ENCODE assay signal across 27 cellular contexts in the genomic region with DNA sequence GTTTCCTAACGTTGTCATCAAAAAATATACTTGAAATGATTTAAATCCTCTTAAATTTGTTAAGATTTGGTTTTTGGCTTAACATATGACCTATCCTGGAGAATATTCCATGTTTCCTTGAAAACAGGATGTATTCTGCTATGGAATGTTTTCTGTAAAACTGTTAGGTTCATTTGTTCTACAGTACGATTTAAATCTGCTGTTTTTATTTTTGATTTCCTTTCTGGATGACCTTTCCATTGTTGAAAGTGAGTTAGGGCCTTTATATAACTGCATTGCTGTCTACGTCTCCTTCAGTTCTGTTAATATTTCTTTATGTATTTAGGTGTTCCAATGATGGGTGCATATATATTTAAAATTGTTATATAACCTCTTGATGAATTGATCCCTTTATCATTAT.
"Had no signal": no experiment of that assay in that cellular context is flagged by ENCODE, and none has a peak within 500 bp of the region (broad histone marks: within the 10 kb centered on the region; RNA-seq: fewer than 3 reads in every experiment).

No MANE protein-coding gene starts in this region.

- H3K36me3 ChIP-seq: neutrophil, pancreas, prostate gland, right atrium auricular region, right lobe of liver, sigmoid colon, stomach, thoracic aorta, thyroid gland, tibial nerve, upper lobe of left lung, vagina had no signal

- H3K4me1 ChIP-seq: pancreas, prostate gland, right atrium auricular region, right lobe of liver, sigmoid colon, stomach, thyroid gland, tibial nerve, upper lobe of left lung, vagina had no signal

- H3K27ac ChIP-seq: neutrophil, pancreas, prostate gland, right atrium auricular region, right lobe of liver, sigmoid colon, stomach, thoracic aorta, thyroid gland, tibial nerve, upper lobe of left lung, vagina had no signal

- FAIRE-seq: pancreas, small intestine, urothelium cell line had no signal

- ATAC-seq: naive thymus-derived CD8-positive, alpha-beta T cell; natural killer cell treated with Interleukin-12 subunit alpha and Interleukin-12 subunit beta and Interleukin-15 and Interleukin-18, amount 100 ng/mL, for 72 hours; pancreas; right lobe of liver; stimulated activated effector memory CD8-positive, alpha-beta T cell treated with anti-CD3 and anti-CD28 coated beads, Interleukin-12 subunit alpha, Interleukin-12 subunit beta, amount 100 ng/mL, for 72 hours; stimulated activated naive B cell treated with anti-CD40 and anti-IgM and Interleukin-4, amounts not matched to agents 10 μg/mL and 1 μg/mL and 100 μg/mL, for 72 hours had no signal

- H3K27me3 ChIP-seq: neutrophil, pancreas, right atrium auricular region, right lobe of liver, sigmoid colon, stomach, thyroid gland, tibial nerve, upper lobe of left lung, vagina had no signal

- H3K4me3 ChIP-seq: pancreas, prostate gland, right atrium auricular region, right lobe of liver, sigmoid colon, stomach, thoracic aorta, thyroid gland, tibial nerve, upper lobe of left lung, vagina had no signal

- DNase-seq: naive thymus-derived CD8-positive, alpha-beta T cell; nephron progenitor cell; nucleus accumbens; pancreas; retina; right lobe of liver; sigmoid colon; small intestine; stimulated activated CD4-positive, alpha-beta T cell treated with anti-CD3 and anti-CD28 coated beads, Interleukin-15, amount 100 ng/mL, for 24 hours; stimulated activated CD4-positive, alpha-beta T cell treated with anti-CD3 and anti-CD28 coated beads, Interleukin-2, amount 100 ng/mL, for 24 hours; stimulated activated CD4-positive, alpha-beta T cell treated with anti-CD3 and anti-CD28 coated beads, Interleukin-2, amount 100 ng/mL, for 48 hours; stimulated activated CD4-positive, alpha-beta T cell treated with anti-CD3 and anti-CD28 coated beads, Interleukin-4, amount 100 ng/mL, for 24 hours; stimulated activated naive B cell treated with anti-CD40 and anti-IgM and Interleukin-4, amounts not matched to agents 10 μg/mL and 1 μg/mL and 100 μg/mL, for 72 hours; stimulated activated naive CD4-positive, alpha-beta T cell treated with Interleukin-2 at 50 U/mL for 16 hours; stomach; thyroid gland; trophoblast cell; upper lobe of left lung had no signal

- H3K9me3 ChIP-seq: neutrophil, pancreas, prostate gland, right lobe of liver, sigmoid colon, thoracic aorta, thyroid gland, vagina had no signal
